ENCODE assay signal across 7 cellular contexts in the genomic region with DNA sequence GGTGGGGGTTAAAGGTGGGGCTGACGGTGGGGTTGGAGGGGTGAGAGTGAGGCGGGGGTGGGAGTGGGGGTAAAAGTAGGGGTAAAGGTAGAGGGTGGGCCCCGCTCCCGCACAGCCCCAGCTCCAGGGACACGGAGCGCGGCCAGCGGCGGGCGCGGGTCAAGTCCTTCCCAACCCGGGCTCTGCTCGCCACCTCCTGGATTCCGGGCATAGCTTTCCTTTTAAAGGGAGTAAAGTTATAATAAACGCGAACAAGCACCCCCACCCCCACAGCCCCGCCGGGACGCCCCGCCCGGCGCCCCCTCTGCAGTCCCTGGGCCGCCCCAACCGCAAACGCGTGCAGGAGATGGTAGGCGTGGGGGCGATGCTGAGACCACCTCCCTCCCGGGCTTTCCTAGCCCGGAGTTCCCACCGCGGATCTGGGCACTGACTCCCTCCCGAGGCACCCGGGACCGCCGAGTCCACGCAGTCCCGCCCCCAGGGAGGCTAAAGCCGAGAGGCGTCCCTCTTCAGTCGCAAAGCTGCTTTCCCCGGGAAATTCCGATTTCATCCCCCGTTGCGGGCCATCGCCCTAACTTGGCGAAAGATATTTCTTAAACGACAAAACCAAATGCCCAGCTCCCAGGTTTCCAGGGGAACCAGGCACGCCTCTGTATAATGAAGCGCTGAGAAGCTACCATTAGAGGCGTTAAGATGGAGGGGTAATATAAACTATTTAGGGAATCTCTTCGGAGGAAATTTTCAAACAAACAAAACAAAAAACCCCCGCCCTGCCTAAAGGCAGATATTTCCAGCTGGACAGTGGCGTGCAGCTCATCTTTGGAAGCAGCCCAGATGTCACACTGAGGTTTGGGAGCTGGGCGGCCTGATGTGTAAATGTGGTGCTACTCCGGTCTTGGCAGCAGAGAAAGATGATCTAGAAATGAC. TPM values are rescaled to one million over a fixed set of nuclear protein-coding genes. Genes with fewer than 3 reads are reported as not detected.
A peak's percentile ranks its signal among the peaks of the same experiment; 100 is the strongest.
DNase-seq lines count a peak whose midpoint lies in the region; ATAC-seq lines count a peak whose summit lies in the region.

A gene with protein sequence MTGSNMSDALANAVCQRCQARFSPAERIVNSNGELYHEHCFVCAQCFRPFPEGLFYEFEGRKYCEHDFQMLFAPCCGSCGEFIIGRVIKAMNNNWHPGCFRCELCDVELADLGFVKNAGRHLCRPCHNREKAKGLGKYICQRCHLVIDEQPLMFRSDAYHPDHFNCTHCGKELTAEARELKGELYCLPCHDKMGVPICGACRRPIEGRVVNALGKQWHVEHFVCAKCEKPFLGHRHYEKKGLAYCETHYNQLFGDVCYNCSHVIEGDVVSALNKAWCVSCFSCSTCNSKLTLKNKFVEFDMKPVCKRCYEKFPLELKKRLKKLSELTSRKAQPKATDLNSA (minus strand): TSS at position 196 of the 927 bp plus-strand sequence. CDS start 506 bp downstream, outside the sequence.

- 0 to 1% methylated on average over 27 to 55 of the region's 56 CpGs for WGBS in GM23248 (ENCODE audit: low coverage in 1 of 2, low lambda C conversion rate in 2 of 2, missing lambda C conversion rate in 2 of 2), 2 experiments

- H3K27ac ChIP-seq in GM23248, result peak within 1 kb of the TSS; percentile 72
- H3K27ac ChIP-seq in SJCRH30, result no peak within 1 kb of the TSS
- H3K27ac ChIP-seq in muscle layer of colon (ENCODE audit: low read depth, low read length), result peak within 1 kb of the TSS; percentile 94

- no peaks in the 10 kb centered on the region for H3K9me2 ChIP-seq in GM23248 (ENCODE audit: insufficient read depth)

- in situ Hi-C loops in GM23248 (cut with MboI), result no loop called here

- H3K9me3 ChIP-seq in GM23248 (ENCODE audit: low read depth), result no peaks in the 10 kb centered on the region
- no peaks in the 10 kb centered on the region for H3K9me3 ChIP-seq in SJCRH30 (replicated peaks)
- no peaks in the 10 kb centered on the region for H3K9me3 ChIP-seq in muscle layer of colon (ENCODE audit: low read length)

- peak; percentile 86 for DNase-seq in GM23248
- no peak for DNase-seq in SJCRH30
- peak; percentile 80 for DNase-seq in epidermal melanocyte (ENCODE audit: insufficient read length, low spot score)
- DNase-seq in cerebellar nuclear complex (lab: John Stamatoyannopoulos, UW), result no peak

- peak within 1 kb of the TSS; percentile 84 for H3K9ac ChIP-seq in GM23248
- peak within 1 kb of the TSS; percentile 100 for H3K9ac ChIP-seq in muscle layer of colon (ENCODE audit: low read length)

- peak within 1 kb of the TSS; percentile 88 for H3K4me2 ChIP-seq in GM23248 (ENCODE audit: unreplicated experiment)

- H3K27me3 ChIP-seq in GM23248 (replicated peaks; ENCODE audit: insufficient read depth), result peaks cover 14% of the 10 kb centered on the region; the same call in 1 of the 2 replicates
- H3K27me3 ChIP-seq in SJCRH30, result 0 out of 2 replicates have a peak, but pooled peaks cover 4% of the 10 kb centered on the region
- H3K27me3 ChIP-seq in muscle layer of colon (ENCODE audit: control insufficient read depth in 1 of 2, insufficient read depth in 2 of 2, low read length in 2 of 2), result no peaks in the 10 kb centered on the region

- H3F3A ChIP-seq in GM23248 (ENCODE audit: insufficient read depth), result peaks cover 17% of the 10 kb centered on the region

- H3K4me1 ChIP-seq in GM23248 (ENCODE audit: insufficient read depth) (peaks cover 27% of the 10 kb centered on the region), SJCRH30 (no peaks in the 10 kb centered on the region), muscle layer of colon (ENCODE audit: insufficient read depth, low read length) (peaks cover 42% of the 10 kb centered on the region)

- no peaks in the 10 kb centered on the region for H3K79me2 ChIP-seq in GM23248 (ENCODE audit: insufficient read depth)

- no peak for ATAC-seq in HG02678 (IDR thresholded peaks at IDR 0.05; ENCODE audit: unreplicated experiment)
- ATAC-seq in GM21529 (IDR thresholded peaks at IDR 0.05; ENCODE audit: unreplicated experiment), result no peak

- no peaks in the 10 kb centered on the region for H4K20me1 ChIP-seq in GM23248 (ENCODE audit: insufficient read depth)

- no peaks in the 10 kb centered on the region for H3K36me3 ChIP-seq in GM23248 (ENCODE audit: low read depth)
- no peaks in the 10 kb centered on the region for H3K36me3 ChIP-seq in SJCRH30
- H3K36me3 ChIP-seq in muscle layer of colon (ENCODE audit: insufficient read depth, low read length), result peaks cover 20% of the 10 kb centered on the region

- H3K4me3 ChIP-seq in GM23248 (peak within 1 kb of the TSS; percentile 82), SJCRH30 (peak within 1 kb of the TSS; percentile 49), muscle layer of colon (ENCODE audit: low read depth in 1 of 2, low read length in 2 of 2) (peak within 1 kb of the TSS; percentile 88 to 95)

- H2AFZ ChIP-seq in GM23248, result peak within 1 kb of the TSS; percentile 86

RNA-seq across cellular contexts. Expression of the gene that starts here (rescaled TPM):
- total RNA-seq in GM23248 (2014; rRNA removed; shearing (Covaris generic)), result 3.8 and 7.2 TPM in 2 replicates
- polyA plus RNA-seq in GM23248 (2016; fragmentation: Nextera tagmentation; extraction: Ambion mirVana), result 30.4 and 33.7 TPM in 2 replicates
- total RNA-seq in SJCRH30 (2014; rRNA removed; shearing (Covaris generic)), result 4.0 and 5.5 TPM in 2 replicates

Comparison
In these comparisons a context has a peak if more than half of its experiments do, and no peak if none do; other contexts are left out.
1. DNase-seq: peak in GM23248 (single experiment) and epidermal melanocyte (single experiment); none in SJCRH30 (0 of 2) and cerebellar nuclear complex (0 of 2).
2. Peak in every context shown above with its lines, with median percentiles within 50 percentile points of each other: H3K4me3 ChIP-seq.